1 cellular context compared by ENCODE assay signal in the genomic region with DNA sequence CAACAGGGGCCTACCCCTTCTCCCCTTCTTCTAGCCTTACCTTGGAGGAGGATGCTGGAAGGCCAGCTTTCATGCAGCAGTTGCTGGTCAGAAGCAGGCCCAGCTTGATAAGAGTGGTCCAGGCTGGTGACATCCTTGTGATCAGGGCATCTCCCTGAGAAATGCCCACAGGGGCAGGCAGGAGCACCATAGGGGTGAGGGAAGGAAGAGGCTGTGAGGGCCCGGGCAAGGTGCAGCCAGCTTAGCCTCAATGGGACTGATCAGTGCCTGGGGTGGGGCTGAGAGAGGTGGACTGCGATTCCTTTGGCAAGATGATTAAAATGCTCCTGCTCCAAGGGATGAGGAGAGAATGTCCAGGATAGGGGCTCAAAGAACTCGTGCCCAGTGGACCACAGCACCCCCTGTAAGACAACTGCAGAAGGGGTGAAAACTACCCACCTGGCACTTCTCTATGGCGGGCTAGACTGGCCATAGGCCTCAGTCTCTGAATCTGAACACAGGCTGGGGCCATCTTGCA.
TF ChIP-seq lines count a peak whose summit lies in the region.

No MANE protein-coding gene starts in this region.

TF ChIP-seq in K562, 482 proteins besides CTCF, POLR2A, EP300 and RAD21:
- no peak for TF ChIP-seq KLF1 (tag; IDR thresholded peaks at IDR 0.05)
- TF ChIP-seq ZBTB1 (CRISPR knock-in tag; IDR thresholded peaks at IDR 0.05; ENCODE audit: borderline replicate concordance, low read depth), result 0 out of 2 replicates have a peak, but pooled peaks have one; percentile 40
- no peak for TF ChIP-seq BRF2 (IDR thresholded peaks at IDR 0.05; ENCODE audit: borderline replicate concordance, insufficient read depth, insufficient read length)
- no peak for TF ChIP-seq EP400 (IDR thresholded peaks at IDR 0.05)
- TF ChIP-seq RHOXF2B (CRISPR knock-in tag; conservative IDR thresholded peaks at IDR 0.05), result no peak
- TF ChIP-seq MED1 (CRISPR knock-in tag; IDR thresholded peaks at IDR 0.05; ENCODE audit: borderline replicate concordance), result 0 out of 2 replicates have a peak, but pooled peaks have one; percentile 21
- TF ChIP-seq RBFOX2 (IDR thresholded peaks at IDR 0.05; ENCODE audit: low read depth, low read length), result 0 out of 2 replicates have a peak, but pooled peaks have one; percentile 9
- 0 out of 2 replicates have a peak, but pooled peaks have one; percentile 29 for TF ChIP-seq MYNN (IDR thresholded peaks at IDR 0.05)
- TF ChIP-seq MYNN (CRISPR knock-in tag; IDR thresholded peaks at IDR 0.05), result no peak
- TF ChIP-seq ZFX (CRISPR knock-in tag; IDR thresholded peaks at IDR 0.05), result peak; percentile 10
- TF ChIP-seq HMGXB4 (CRISPR knock-in tag; IDR thresholded peaks at IDR 0.05), result peak; percentile 20
- TF ChIP-seq ZNF431 (CRISPR knock-in tag; IDR thresholded peaks at IDR 0.05), result peak; percentile 26; the same call in 1 of the 2 replicates
- peak; percentile 55 for TF ChIP-seq POLR2G (IDR thresholded peaks at IDR 0.05; ENCODE audit: low read depth, low read length)
